In the genomic region with DNA sequence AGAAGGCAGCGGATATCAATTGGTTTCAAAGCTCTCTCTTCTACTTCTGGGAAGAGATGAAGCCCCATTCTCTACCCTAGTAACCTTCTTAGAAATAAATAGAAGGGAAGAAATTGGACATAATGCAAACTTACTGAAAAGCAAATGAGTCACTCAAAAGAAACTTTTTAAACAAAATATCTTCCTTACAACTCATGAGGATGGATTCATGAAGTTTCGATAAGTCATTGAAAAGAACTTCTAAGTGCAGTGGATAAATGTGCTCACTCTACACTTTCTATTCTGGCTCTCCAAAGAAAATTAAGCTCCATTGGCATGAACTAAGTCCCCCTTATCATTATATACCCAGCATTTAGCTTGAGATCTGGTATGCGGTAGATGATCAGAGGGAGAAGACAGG, we compare ENCODE assay signal across 32 cellular contexts.
"Had no signal": no experiment of that assay in that cellular context is flagged by ENCODE, and none has a peak within 500 bp of the region (broad histone marks: within the 10 kb centered on the region; RNA-seq: fewer than 3 reads in every experiment).

No MANE protein-coding gene starts in this region.

- DNase-seq: activated B cell treated with CpG ODN at 0.5 μM for 24 hours; activated CD4-positive, alpha-beta memory T cell treated with anti-CD3 and anti-CD28 coated beads for 36 hours; activated CD4-positive, alpha-beta T cell treated with anti-CD3 and anti-CD28 coated beads for 4 hours; activated CD4-positive, alpha-beta T cell treated with anti-CD3 and anti-CD28 coated beads, Interleukin-2, amount 10 ng/mL, durations not matched to agents 24 days and 14 days; activated CD4-positive, alpha-beta T cell treated with anti-CD3 and anti-CD28 coated beads, Interleukin-2, amount 50 U/mL, for 1 hour; activated CD4-positive, alpha-beta T cell treated with anti-CD3 and anti-CD28 coated beads, Interleukin-2, amount 50 U/mL, for 4 hours; activated CD4-positive, CD25-positive, alpha-beta regulatory T cell treated with anti-CD3 and anti-CD28 coated beads, Interleukin-2, amount 50 U/mL, for 72 hours; activated CD8-positive, alpha-beta memory T cell treated with anti-CD3 and anti-CD28 coated beads, Interleukin-2, amount 50 U/mL, for 48 hours; activated CD8-positive, alpha-beta T cell treated with anti-CD3 and anti-CD28 coated beads for 36 hours; activated effector memory CD4-positive, alpha-beta T cell treated with Interleukin-2 at 50 U/mL for 16 hours; activated gamma-delta T cell; activated naive CD4-positive, alpha-beta T cell treated with anti-CD3 and anti-CD28 coated beads, Interleukin-2, amount 10 ng/mL, durations not matched to agents 7 days and 5 days; activated naive CD4-positive, alpha-beta T cell treated with Interleukin-2 at 50 U/mL for 16 hours; activated naive CD8-positive, alpha-beta T cell treated with anti-CD3 and anti-CD28 coated beads, Interleukin-2, amount 10 ng/mL, durations not matched to agents 7 days and 5 days; activated naive CD8-positive, alpha-beta T cell treated with anti-CD3 and anti-CD28 coated beads, Interleukin-2, amount 50 U/mL, for 24 hours; activated T-cell treated with anti-CD3 and anti-CD28 coated beads, Interleukin-2, amount 50 U/mL, for 24 hours; activated T-cell treated with anti-CD3 and anti-CD28 coated beads, Interleukin-2, amount 50 U/mL, for 48 hours; amygdala; anterior cingulate cortex; caudate nucleus; cerebellar nuclear complex; T-cell; T-helper 17 cell; T-helper 9 cell had no signal

- H3K4me3 ChIP-seq: ascending aorta, cardiac muscle cell had no signal

- H3K36me3 ChIP-seq: ascending aorta, cardiac muscle cell had no signal

- H3K9me3 Mint-ChIP-seq: activated B cell treated with CpG ODN at 0.5 μM for 24 hours; activated CD4-positive, alpha-beta T cell treated with anti-CD3 and anti-CD28 coated beads, Interleukin-2, amount 10 ng/mL, durations not matched to agents 24 days and 14 days; activated naive CD8-positive, alpha-beta T cell treated with anti-CD3 and anti-CD28 coated beads, Interleukin-2, amount 10 ng/mL, durations not matched to agents 7 days and 5 days; activated naive CD8-positive, alpha-beta T cell treated with anti-CD3 and anti-CD28 coated beads, Interleukin-2, amount 50 U/mL, for 24 hours; activated T-cell treated with anti-CD3 and anti-CD28 coated beads, Interleukin-2, amount 50 U/mL, for 24 hours; brain had no signal

- H3K4me3 Mint-ChIP-seq: activated B cell treated with CpG ODN at 0.5 μM for 24 hours; activated CD4-positive, alpha-beta memory T cell treated with anti-CD3 and anti-CD28 coated beads for 36 hours; activated CD4-positive, alpha-beta T cell treated with anti-CD3 and anti-CD28 coated beads, Interleukin-2, amount 10 ng/mL, durations not matched to agents 24 days and 14 days; activated CD8-positive, alpha-beta T cell treated with anti-CD3 and anti-CD28 coated beads for 36 hours; activated naive CD4-positive, alpha-beta T cell treated with anti-CD3 and anti-CD28 coated beads, Interleukin-2, amount 10 ng/mL, durations not matched to agents 7 days and 5 days; activated naive CD4-positive, alpha-beta T cell treated with anti-CD3 and anti-CD28 coated beads, Interleukin-2, amount 50 U/mL, for 24 hours; activated naive CD8-positive, alpha-beta T cell; activated naive CD8-positive, alpha-beta T cell treated with anti-CD3 and anti-CD28 coated beads, Interleukin-2, amount 10 ng/mL, durations not matched to agents 7 days and 5 days; activated naive CD8-positive, alpha-beta T cell treated with anti-CD3 and anti-CD28 coated beads, Interleukin-2, amount 50 U/mL, for 24 hours; activated T-cell treated with anti-CD3 and anti-CD28 coated beads, Interleukin-2, amount 50 U/mL, for 24 hours; brain; central memory CD8-positive, alpha-beta T cell; T-cell; T-helper 17 cell had no signal

- H3K27me3 Mint-ChIP-seq: activated B cell treated with CpG ODN at 0.5 μM for 24 hours; activated CD4-positive, alpha-beta memory T cell treated with anti-CD3 and anti-CD28 coated beads for 36 hours; activated CD4-positive, alpha-beta T cell treated with anti-CD3 and anti-CD28 coated beads, Interleukin-2, amount 10 ng/mL, durations not matched to agents 24 days and 14 days; activated CD8-positive, alpha-beta T cell treated with anti-CD3 and anti-CD28 coated beads for 36 hours; activated naive CD4-positive, alpha-beta T cell treated with anti-CD3 and anti-CD28 coated beads, Interleukin-2, amount 10 ng/mL, durations not matched to agents 7 days and 5 days; activated naive CD4-positive, alpha-beta T cell treated with anti-CD3 and anti-CD28 coated beads, Interleukin-2, amount 50 U/mL, for 24 hours; activated naive CD8-positive, alpha-beta T cell; activated naive CD8-positive, alpha-beta T cell treated with anti-CD3 and anti-CD28 coated beads, Interleukin-2, amount 10 ng/mL, durations not matched to agents 7 days and 5 days; activated naive CD8-positive, alpha-beta T cell treated with anti-CD3 and anti-CD28 coated beads, Interleukin-2, amount 50 U/mL, for 24 hours; activated T-cell treated with anti-CD3 and anti-CD28 coated beads, Interleukin-2, amount 50 U/mL, for 24 hours; brain; central memory CD8-positive, alpha-beta T cell; T-cell; T-helper 17 cell had no signal

- H3K27me3 ChIP-seq: ascending aorta, cardiac muscle cell had no signal

- H3K4me1 ChIP-seq: ascending aorta had no signal

- H3K4me1 Mint-ChIP-seq: activated B cell treated with CpG ODN at 0.5 μM for 24 hours; activated CD4-positive, alpha-beta T cell treated with anti-CD3 and anti-CD28 coated beads, Interleukin-2, amount 10 ng/mL, durations not matched to agents 24 days and 14 days; activated naive CD4-positive, alpha-beta T cell treated with anti-CD3 and anti-CD28 coated beads, Interleukin-2, amount 10 ng/mL, durations not matched to agents 7 days and 5 days; activated naive CD4-positive, alpha-beta T cell treated with anti-CD3 and anti-CD28 coated beads, Interleukin-2, amount 50 U/mL, for 24 hours; activated naive CD8-positive, alpha-beta T cell treated with anti-CD3 and anti-CD28 coated beads, Interleukin-2, amount 10 ng/mL, durations not matched to agents 7 days and 5 days; activated naive CD8-positive, alpha-beta T cell treated with anti-CD3 and anti-CD28 coated beads, Interleukin-2, amount 50 U/mL, for 24 hours; central memory CD8-positive, alpha-beta T cell; T-cell; T-helper 17 cell had no signal

- H3K9me3 ChIP-seq: ascending aorta had no signal

- H3K27ac ChIP-seq: ascending aorta, cardiac muscle cell, VCaP had no signal

- H3K27ac Mint-ChIP-seq: activated B cell treated with CpG ODN at 0.5 μM for 24 hours; activated CD4-positive, alpha-beta memory T cell treated with anti-CD3 and anti-CD28 coated beads for 36 hours; activated CD4-positive, alpha-beta T cell treated with anti-CD3 and anti-CD28 coated beads, Interleukin-2, amount 10 ng/mL, durations not matched to agents 24 days and 14 days; activated CD8-positive, alpha-beta T cell treated with anti-CD3 and anti-CD28 coated beads for 36 hours; activated naive CD4-positive, alpha-beta T cell treated with anti-CD3 and anti-CD28 coated beads, Interleukin-2, amount 10 ng/mL, durations not matched to agents 7 days and 5 days; activated naive CD4-positive, alpha-beta T cell treated with anti-CD3 and anti-CD28 coated beads, Interleukin-2, amount 50 U/mL, for 24 hours; activated naive CD8-positive, alpha-beta T cell; activated naive CD8-positive, alpha-beta T cell treated with anti-CD3 and anti-CD28 coated beads, Interleukin-2, amount 10 ng/mL, durations not matched to agents 7 days and 5 days; activated naive CD8-positive, alpha-beta T cell treated with anti-CD3 and anti-CD28 coated beads, Interleukin-2, amount 50 U/mL, for 24 hours; activated T-cell treated with anti-CD3 and anti-CD28 coated beads, Interleukin-2, amount 50 U/mL, for 24 hours; activated T-helper 2 cell treated with anti-CD3 and anti-CD28 coated beads, Interferon-gamma antibody, Interleukin-2, Interleukin-4, amounts not matched to agents 10 μg/mL and 5 μg/mL and 100 μg/mL, durations not matched to agents 14 hours and 24 hours and 36 hours; brain; T-cell; T-helper 17 cell had no signal

- ATAC-seq: activated CD8-positive, alpha-beta T cell treated with anti-CD3 and anti-CD28 coated beads for 36 hours; activated naive CD8-positive, alpha-beta T cell treated with anti-CD3 and anti-CD28 coated beads, Interleukin-2, amount 50 U/mL, for 24 hours; T-cell; T-helper 17 cell had no signal

- H3K36me3 Mint-ChIP-seq: activated CD4-positive, alpha-beta memory T cell treated with anti-CD3 and anti-CD28 coated beads for 36 hours; activated naive CD4-positive, alpha-beta T cell treated with anti-CD3 and anti-CD28 coated beads, Interleukin-2, amount 10 ng/mL, durations not matched to agents 7 days and 5 days; activated naive CD4-positive, alpha-beta T cell treated with anti-CD3 and anti-CD28 coated beads, Interleukin-2, amount 50 U/mL, for 24 hours; activated naive CD8-positive, alpha-beta T cell; activated naive CD8-positive, alpha-beta T cell treated with anti-CD3 and anti-CD28 coated beads, Interleukin-2, amount 10 ng/mL, durations not matched to agents 7 days and 5 days; brain; T-cell had no signal
